Comparison of ENCODE assay signal across 8 cellular contexts in the genomic region with DNA sequence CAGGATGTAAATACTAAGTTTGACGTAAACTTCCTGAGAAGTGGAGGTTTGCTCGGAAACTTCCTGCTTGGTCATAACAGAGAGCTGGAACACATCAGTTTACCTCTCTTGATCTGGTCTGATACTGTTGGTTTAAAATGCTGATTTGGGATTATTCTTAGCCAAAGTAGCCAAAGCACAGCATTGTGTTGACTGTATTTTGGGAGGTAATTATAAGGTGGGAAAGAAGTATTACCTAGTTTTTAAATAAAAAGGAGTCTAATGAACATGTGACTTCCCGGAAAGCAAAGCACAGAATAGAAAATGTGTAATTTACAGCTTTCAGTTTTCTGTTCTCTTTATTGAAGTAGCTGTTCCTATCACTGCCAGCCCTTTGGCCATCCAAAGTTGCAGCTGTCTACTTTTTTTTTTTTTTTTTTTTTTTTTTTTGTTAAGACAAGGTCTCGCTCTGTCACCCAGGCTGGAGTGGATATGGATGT. TPM values are rescaled to one million over a fixed set of nuclear protein-coding genes. Genes with fewer than 3 reads are reported as not detected.
DNase-seq lines count a peak whose midpoint lies in the region; ATAC-seq lines count a peak whose summit lies in the region.

No MANE protein-coding gene starts in this region.

- H3K27ac Mint-ChIP-seq in naive B cell = peak overlapping the region in 4 of 6 donors; percentile 25 to 66 (median 50)

- no peak overlapping the region for H3K4me2 ChIP-seq in mesenchymal stem cell (ENCODE audit: low read length, poor library complexity, severe bottlenecking)

- H4K8ac ChIP-seq in mesenchymal stem cell (ENCODE audit: low read length) = no peak overlapping the region

- 84% methylated on average over 4 of the region's 4 CpGs for WGBS in mesenchymal stem cell

- no peak overlapping the region for H3K4ac ChIP-seq in mesenchymal stem cell (ENCODE audit: low read depth in 1 of 2, low read length in 2 of 2)

- no peak overlapping the region for H2BK5ac ChIP-seq in mesenchymal stem cell (ENCODE audit: low read depth, low read length, poor library complexity, severe bottlenecking)

- H3K27me3 ChIP-seq in mesenchymal stem cell (ENCODE audit: control insufficient read depth in 1 of 2, insufficient read depth in 1 of 2, low read length in 2 of 2) = no peaks in the 10 kb centered on the region

- peak overlapping the region in 3 of 8 donors; percentile 7 to 48 (median 38) for H3K4me3 Mint-ChIP-seq in naive B cell

- no peaks in the 10 kb centered on the region for H3K27me3 Mint-ChIP-seq in naive B cell

- H3K36me3 ChIP-seq in mesenchymal stem cell (ENCODE audit: control insufficient read depth in 1 of 2, insufficient read depth in 2 of 2, low read depth in 1 of 2, low read length in 2 of 2) = no peaks in the 10 kb centered on the region

- no peak overlapping the region for H3K18ac ChIP-seq in mesenchymal stem cell (ENCODE audit: low read depth in 1 of 2, low read length in 2 of 2)

- no peak overlapping the region for H2BK12ac ChIP-seq in mesenchymal stem cell (ENCODE audit: low read length in 2 of 2)

- no peaks in the 10 kb centered on the region for H3K4me1 ChIP-seq in mesenchymal stem cell (ENCODE audit: control insufficient read depth, insufficient read depth, low read depth, low read length)

- H3K4me1 Mint-ChIP-seq in naive B cell = peaks cover 0 to 14% (median 0%) of the 10 kb centered on the region in 3 donors

- H2AFZ ChIP-seq in mesenchymal stem cell (ENCODE audit: low read depth, low read length) = no peak overlapping the region

- H2BK120ac ChIP-seq in mesenchymal stem cell (ENCODE audit: low read depth, low read length) = no peak overlapping the region

- H2AK5ac ChIP-seq in mesenchymal stem cell (ENCODE audit: low read length, severe bottlenecking) = no peak overlapping the region

- no peak overlapping the region for H3K23ac ChIP-seq in mesenchymal stem cell (ENCODE audit: low read length in 2 of 2)

- ATAC-seq in GM18858 (IDR thresholded peaks at IDR 0.05; ENCODE audit: unreplicated experiment) (peak; percentile 52), GM21528 (IDR thresholded peaks at IDR 0.05; ENCODE audit: low FRiP score, unreplicated experiment) (peak; percentile 71), naive B cell (ENCODE audit: low read depth in 2 of 2) (no peak)

- H3K9me3 ChIP-seq in mesenchymal stem cell (ENCODE audit: control insufficient read depth, low read length) = no peaks in the 10 kb centered on the region

- peaks cover under 1 to 5% of the 10 kb centered on the region in 2 donors for H3K36me3 Mint-ChIP-seq in naive B cell

- no peak overlapping the region for H2BK15ac ChIP-seq in mesenchymal stem cell (ENCODE audit: low read depth, poor library complexity, severe bottlenecking)

- H3K14ac ChIP-seq in mesenchymal stem cell (ENCODE audit: low read length in 2 of 2) = no peak overlapping the region

- no peaks in the 10 kb centered on the region for H3K79me1 ChIP-seq in mesenchymal stem cell (replicated peaks; ENCODE audit: low read length, poor library complexity, severe bottlenecking)

- no peak overlapping the region for H3K9ac ChIP-seq in mesenchymal stem cell (ENCODE audit: low read length)

- H3K27ac ChIP-seq in mesenchymal stem cell (ENCODE audit: low read length, poor library complexity, severe bottlenecking) = no peak overlapping the region

- DNase-seq in T follicular helper cell (ENCODE audit: low read depth) (peak; percentile 10), naive B cell (no peak), H4 (ENCODE audit: low spot score) (no peak), NCI-H187 (lab: John Stamatoyannopoulos, UW) (no peak), mesenchymal stem cell (no peak), hepatic stellate cell (ENCODE audit: low spot score) (no peak)

- no peak overlapping the region for H4K91ac ChIP-seq in mesenchymal stem cell (ENCODE audit: low read length)

- no peak overlapping the region for H3K4me3 ChIP-seq in mesenchymal stem cell (ENCODE audit: insufficient read depth in 1 of 2, low read depth in 1 of 2, low read length in 2 of 2)

- H3K9me3 Mint-ChIP-seq in naive B cell = no peaks in the 10 kb centered on the region

RNA-seq across cellular contexts. Expression of gene SRP54, which starts 52.2 kb away (rescaled TPM):
- polyA plus RNA-seq in naive B cell (ENCODE audit: low read depth in 6 of 6) = 10 to 100 TPM; 16.8 to 41.2 (median 29.3) TPM
- 88.7 and 91.8 TPM in 2 replicates for total RNA-seq in H4 (2014; rRNA removed; shearing (Covaris generic))
- polyA plus RNA-seq in mesenchymal stem cell (2013, experiment 1 of 2) = 66.1 TPM
- 66.5 TPM for polyA plus RNA-seq in mesenchymal stem cell (2013, experiment 2 of 2)

RNA-seq across cellular contexts. Expression of gene BAZ1A, which starts 55.5 kb away (rescaled TPM):
- polyA plus RNA-seq in naive B cell (ENCODE audit: low read depth in 6 of 6) = 10 to 100 TPM in 5 of 6 donors, 1 to 10 TPM in 1; 6.0 to 23.8 (median 12.4) TPM
- total RNA-seq in H4 (2014; rRNA removed; shearing (Covaris generic)) = 27.9 and 34.2 TPM in 2 replicates
- polyA plus RNA-seq in mesenchymal stem cell (2013, experiment 1 of 2) = 49.8 TPM
- 51.7 TPM for polyA plus RNA-seq in mesenchymal stem cell (2013, experiment 2 of 2)

Comparison
In these comparisons a context has a peak if more than half of its experiments do, and no peak if none do; other contexts are left out.
1. ATAC-seq: peak in GM18858 (single experiment) and GM21528 (single experiment); none in naive B cell (0 of 2).